1 cellular context compared by ENCODE assay signal in genomic region chr21:43043291-43043690, GRCh38. TPM values are rescaled to one million over a fixed set of nuclear protein-coding genes. Genes with fewer than 3 reads are reported as not detected.
"Had no signal": no experiment of that assay in that cellular context is flagged by ENCODE, and none has a peak within 500 bp of the region (broad histone marks: within the 10 kb centered on the region; RNA-seq: fewer than 3 reads in every experiment).

No MANE protein-coding gene starts in this region.

RNA-seq across cellular contexts. Expression of gene CBS, which starts 32.3 kb away (rescaled TPM):
- polyA plus RNA-seq: naive thymus-derived CD4-positive, alpha-beta T cell had no signal
